In genomic region chr15:78392430-78392829, GRCh38 we compare ENCODE assay signal across 18 cellular contexts. TPM values are rescaled to one million over a fixed set of nuclear protein-coding genes. Genes with fewer than 3 reads are reported as not detected.
A peak's percentile ranks its signal among the peaks of the same experiment; 100 is the strongest.
DNase-seq lines count a peak whose midpoint lies in the region; TF ChIP-seq lines count a peak whose summit lies in the region.
"Had no signal": no experiment of that assay in that cellular context is flagged by ENCODE, and none has a peak within 500 bp of the region (broad histone marks: within the 10 kb centered on the region; RNA-seq: fewer than 3 reads in every experiment).

No MANE protein-coding gene starts in this region.

- H3K27me3 ChIP-seq in endodermal cell (ENCODE audit: control insufficient read depth, insufficient read depth, low read length, poor library complexity, severe bottlenecking) (no peaks in the 10 kb centered on the region), brain microvascular endothelial cell (replicated peaks) (peaks cover 3% of the 10 kb centered on the region)
- H3K27me3 ChIP-seq: upper lobe of left lung had no signal

- peaks cover 5% of the 10 kb centered on the region for H3K4me1 ChIP-seq in endodermal cell (ENCODE audit: control insufficient read depth, insufficient read depth, low read length)

- H3K4me3 ChIP-seq in endodermal cell (ENCODE audit: low read length): no peak overlapping the region
- no peak overlapping the region for H3K4me3 ChIP-seq in brain microvascular endothelial cell (ENCODE audit: low read depth, low read length)
- H3K4me3 ChIP-seq: dorsolateral prefrontal cortex, SK-N-MC, upper lobe of left lung had no signal

- H3K27ac Mint-ChIP-seq in endodermal cell: no peak overlapping the region
- H3K27ac Mint-ChIP-seq: activated CD8-positive, alpha-beta T cell treated with anti-CD3 and anti-CD28 coated beads, Interleukin-2, amount 10 ng/mL, durations not matched to agents 7 days and 5 days; CD4-positive, alpha-beta memory T cell had no signal

- TF ChIP-seq CTCF in endodermal cell (conservative IDR thresholded peaks at IDR 0.05) (no peak), brain microvascular endothelial cell (IDR thresholded peaks at IDR 0.05; ENCODE audit: low read depth, low read length, missing control alignments) (no peak)

- no peaks in the 10 kb centered on the region for H3K36me3 ChIP-seq in endodermal cell (ENCODE audit: control insufficient read depth, insufficient read depth, low read length)
- H3K36me3 ChIP-seq in brain microvascular endothelial cell (replicated peaks): no peaks in the 10 kb centered on the region
- H3K36me3 ChIP-seq: upper lobe of left lung had no signal

- H3K36me3 Mint-ChIP-seq in endodermal cell (ENCODE audit: low read depth): no peaks in the 10 kb centered on the region
- H3K36me3 Mint-ChIP-seq: CD4-positive, alpha-beta memory T cell; naive thymus-derived CD8-positive, alpha-beta T cell had no signal

- no peaks in the 10 kb centered on the region for H3K27me3 Mint-ChIP-seq in endodermal cell (ENCODE audit: insufficient read depth)

- WGBS in endodermal cell (ENCODE audit: insufficient coverage in 1 of 2, insufficient read length in 1 of 2), 2 experiments: 78 to 80% methylated on average over 4 of the region's 4 CpGs

- DNase-seq in NCI-H748 (lab: John Stamatoyannopoulos, UW; ENCODE audit: unreplicated experiment) (peak; percentile 47), NCI-H748 treated with DMSO at 0.1 percent for 48 hours (lab: John Stamatoyannopoulos, UW) (no peak), NCI-H2196 treated with DMSO at 0.1 percent for 48 hours (lab: John Stamatoyannopoulos, UW; ENCODE audit: unreplicated experiment) (peak; percentile 72), endodermal cell (peak; percentile 65), ureter (ENCODE audit: low spot score) (peak; percentile 61), brain microvascular endothelial cell (no peak), AG08396 (ENCODE audit: low spot score) (no peak), occipital lobe (lab: John Stamatoyannopoulos, UW) (no peak)
- DNase-seq: activated CD8-positive, alpha-beta T cell treated with anti-CD3 and anti-CD28 coated beads, Interleukin-2, amount 10 ng/mL, durations not matched to agents 7 days and 5 days; activated effector memory CD4-positive, alpha-beta T cell treated with anti-CD3 and anti-CD28 coated beads, Interleukin-2, amount 50 U/mL, for 16 hours; CD4-positive, alpha-beta memory T cell; left ventricle myocardium superior; naive thymus-derived CD8-positive, alpha-beta T cell; retina; stimulated activated CD4-positive, alpha-beta T cell treated with anti-CD3 and anti-CD28 coated beads, Interleukin-2, amount 100 ng/mL, for 24 hours; upper lobe of left lung had no signal

- H3K9me3 ChIP-seq in endodermal cell (ENCODE audit: control insufficient read depth, low read length): no peaks in the 10 kb centered on the region
- H3K9me3 ChIP-seq: upper lobe of left lung had no signal

- H3K27ac ChIP-seq in endodermal cell (ENCODE audit: low read depth, low read length) (no peak overlapping the region), brain microvascular endothelial cell (no peak overlapping the region)
- H3K27ac ChIP-seq: SK-N-MC, upper lobe of left lung had no signal

- H3K4me1 Mint-ChIP-seq in endodermal cell: peaks cover 31% of the 10 kb centered on the region
- H3K4me1 Mint-ChIP-seq: CD4-positive, alpha-beta memory T cell; naive thymus-derived CD8-positive, alpha-beta T cell had no signal

- in situ Hi-C loops in brain microvascular endothelial cell (cut with HindIII; ENCODE audit: low pct_ligation_motif_present, low sequenced_read_pairs): no loop called here

- H3K4me3 Mint-ChIP-seq in endodermal cell: no peak overlapping the region
- H3K4me3 Mint-ChIP-seq: activated CD8-positive, alpha-beta T cell treated with anti-CD3 and anti-CD28 coated beads, Interleukin-2, amount 10 ng/mL, durations not matched to agents 7 days and 5 days; CD4-positive, alpha-beta memory T cell; naive thymus-derived CD8-positive, alpha-beta T cell had no signal

- no peak overlapping the region for H3K9ac ChIP-seq in endodermal cell (ENCODE audit: extremely low read depth, low read length, poor library complexity, severe bottlenecking)

- no peaks in the 10 kb centered on the region for H3K9me3 Mint-ChIP-seq in endodermal cell
- H3K9me3 Mint-ChIP-seq: naive thymus-derived CD8-positive, alpha-beta T cell had no signal

RNA-seq across cellular contexts. Expression of gene IREB2, which starts 45.6 kb away (rescaled TPM):
- total RNA-seq in endodermal cell: 10 to 100 TPM; 81.4 to 92.6 TPM
- polyA plus RNA-seq in endodermal cell (2013, experiment 1 of 2): 57.5 TPM
- 59.7 TPM for polyA plus RNA-seq in endodermal cell (2013, experiment 2 of 2)
- 57.8 TPM for total RNA-seq in ureter
- total RNA-seq in occipital lobe: 76.9 TPM

RNA-seq across cellular contexts. Expression of gene CRABP1, which starts 52.3 kb away (rescaled TPM):
- total RNA-seq in endodermal cell (100 to 1,000 TPM; 103 TPM), ureter (not detected), occipital lobe (10.5 TPM)
- 2,939 TPM for polyA plus RNA-seq in endodermal cell (2013, experiment 1 of 2)
- polyA plus RNA-seq in endodermal cell (2013, experiment 2 of 2): 3,263 TPM
- total RNA-seq: activated CD8-positive, alpha-beta T cell treated with anti-CD3 and anti-CD28 coated beads, Interleukin-2, amount 10 ng/mL, durations not matched to agents 7 days and 5 days; CD4-positive, alpha-beta memory T cell; left ventricle myocardium superior; naive thymus-derived CD8-positive, alpha-beta T cell had no signal
- polyA plus RNA-seq: CD4-positive, alpha-beta memory T cell; naive thymus-derived CD8-positive, alpha-beta T cell had no signal

Comparison
In these comparisons a context has a peak if more than half of its experiments do, and no peak if none do; other contexts are left out.
1. DNase-seq: peak in NCI-H748 (single experiment), NCI-H2196 treated with DMSO at 0.1 percent for 48 hours (single experiment), endodermal cell (single experiment) and ureter (single experiment); none in NCI-H748 treated with DMSO at 0.1 percent for 48 hours (single experiment), brain microvascular endothelial cell (single experiment), AG08396 (single experiment) and occipital lobe (single experiment).